24 cellular contexts compared by ENCODE assay signal in the genomic region with DNA sequence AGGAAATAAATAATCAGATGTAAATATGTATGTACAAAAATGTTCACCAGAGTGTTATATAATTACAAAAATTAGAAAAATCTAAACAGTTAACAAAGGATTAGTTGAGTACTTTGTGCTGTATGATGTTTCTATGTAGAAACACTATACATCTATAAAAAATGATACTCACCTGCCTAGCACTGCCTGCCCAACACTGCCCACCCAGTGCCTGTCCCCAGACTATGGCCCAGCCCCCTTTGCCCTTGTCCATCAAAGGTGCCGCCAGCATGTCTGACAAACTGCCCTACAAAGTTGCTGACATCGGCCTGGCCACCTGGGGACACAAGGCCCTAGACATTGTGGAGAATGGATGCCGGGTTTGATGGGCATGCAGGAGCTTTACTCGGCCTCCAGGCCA. TPM values are rescaled to one million over a fixed set of nuclear protein-coding genes. Genes with fewer than 3 reads are reported as not detected.
DNase-seq lines count a peak whose midpoint lies in the region; ATAC-seq, FAIRE-seq and TF ChIP-seq lines count a peak whose summit lies in the region.
"Had no signal": no experiment of that assay in that cellular context is flagged by ENCODE, and none has a peak within 500 bp of the region (broad histone marks: within the 10 kb centered on the region; RNA-seq: fewer than 3 reads in every experiment).

No MANE protein-coding gene starts in this region.

- TF ChIP-seq CTCF in HepG2 (CRISPR knock-in tag; IDR thresholded peaks at IDR 0.05), result no peak
- TF ChIP-seq CTCF in right lobe of liver (IDR thresholded peaks at IDR 0.05), result no peak
- no peak for TF ChIP-seq CTCF in K562 (IDR thresholded peaks at IDR 0.05 in 2 of 3, conservative IDR thresholded peaks at IDR 0.05 in 1 of 3; ENCODE audit: insufficient read depth in 2 of 3, low read depth in 1 of 3, low read length in 3 of 3)
- TF ChIP-seq CTCF in ascending aorta (IDR thresholded peaks at IDR 0.05), result no peak

- TF ChIP-seq EP300 in HepG2 (IDR thresholded peaks at IDR 0.05; ENCODE audit: low read depth in 2 of 2, low read length in 2 of 2) (no peak), HepG2 (CRISPR knock-in tag; IDR thresholded peaks at IDR 0.05; ENCODE audit: borderline replicate concordance) (no peak), K562 (IDR thresholded peaks at IDR 0.05; ENCODE audit: low read length) (no peak)

- H3K9me3 ChIP-seq in HepG2 (ENCODE audit: low read length) (no peaks in the 10 kb centered on the region), right lobe of liver (no peaks in the 10 kb centered on the region), K562 (replicated peaks; ENCODE audit: control insufficient read depth, insufficient read depth, low read depth, low read length) (no peaks in the 10 kb centered on the region), ascending aorta (no peaks in the 10 kb centered on the region)
- H3K9me3 ChIP-seq: BE2C, BLaER1 had no signal

- POLR2A ChIA-PET in HepG2 (lab: Yijun Ruan, JAX) (no interaction called here), K562 (lab: Yijun Ruan, JAX) (no interaction called here)

- H2AFZ ChIP-seq in HepG2 (ENCODE audit: low read length) (no peak overlapping the region), K562 (ENCODE audit: low read depth, low read length) (no peak overlapping the region)

- CTCF ChIA-PET in HepG2 (lab: Yijun Ruan, JAX; ENCODE audit: low intra/inter-chr PET ratio, low total read pairs), result no interaction called here
- CTCF ChIA-PET in K562 (lab: Yijun Ruan, JAX; ENCODE audit: low intra/inter-chr PET ratio), result no interaction called here

- no peaks in the 10 kb centered on the region for H3K79me2 ChIP-seq in HepG2 (ENCODE audit: insufficient read depth, low read length)
- no peaks in the 10 kb centered on the region for H3K79me2 ChIP-seq in K562 (ENCODE audit: control insufficient read depth, insufficient read depth, low read length)

- TF ChIP-seq RAD21 in HepG2 (CRISPR knock-in tag; IDR thresholded peaks at IDR 0.05), result no peak
- no peak for TF ChIP-seq RAD21 in K562 (CRISPR knock-in tag; conservative IDR thresholded peaks at IDR 0.05 in 1 of 2, IDR thresholded peaks at IDR 0.05 in 1 of 2)

- H3K27me3 ChIP-seq in HepG2 (ENCODE audit: control insufficient read depth in 1 of 2, insufficient read depth in 2 of 2, low read length in 2 of 2) (no peaks in the 10 kb centered on the region), right lobe of liver (no peaks in the 10 kb centered on the region), K562 (ENCODE audit: control insufficient read depth in 2 of 2, insufficient read depth in 2 of 2, low read length in 2 of 2) (no peaks in the 10 kb centered on the region), ascending aorta (no peaks in the 10 kb centered on the region)
- H3K27me3 ChIP-seq: BE2C, BLaER1 had no signal

- intact Hi-C loops in HepG2 (cut with micrococcal nuclease; ENCODE audit: unreplicated experiment), result no loop called here
- intact Hi-C loops in right lobe of liver (cut with DNase I), result no loop called here
- intact Hi-C loops in K562 (cut with micrococcal nuclease), result no loop called here
- intact Hi-C loops in ascending aorta (cut with DNase I), result no loop called here

- H3K4me1 ChIP-seq in HepG2 (ENCODE audit: insufficient read depth, low read length) (peaks cover 26% of the 10 kb centered on the region), right lobe of liver (peaks cover 0 to 17% (median 0%) of the 10 kb centered on the region in 4 donors), K562 (replicated peaks in 1 of 2; ENCODE audit: control insufficient read depth in 2 of 2, insufficient read depth in 2 of 2, low read length in 2 of 2) (peaks cover 2% of the 10 kb centered on the region in 2 experiments), ascending aorta (peaks cover 0 to 6% of the 10 kb centered on the region in 2 donors)

- H3K4me3 ChIP-seq in HepG2 (replicated peaks in 1 of 3; ENCODE audit: insufficient read depth in 1 of 3, low read depth in 2 of 3, low read length in 3 of 3) (no peak overlapping the region), right lobe of liver (no peak overlapping the region), K562 (no peak overlapping the region), ascending aorta (no peak overlapping the region)
- H3K4me3 ChIP-seq: BLaER1, GM12878 had no signal

- FAIRE-seq in HepG2 (lab: Jason Lieb, UNC) (no peak), K562 (lab: Jason Lieb, UNC) (no peak)
- FAIRE-seq: GM12878, GM12892, GM18507 had no signal

- no peaks in the 10 kb centered on the region for H3K9me1 ChIP-seq in K562 (ENCODE audit: control insufficient read depth, insufficient read depth, low read length)

- no peak overlapping the region for H3K4me2 ChIP-seq in HepG2 (ENCODE audit: low read depth, low read length)
- H3K4me2 ChIP-seq in K562 (ENCODE audit: insufficient read depth, low read length), result no peak overlapping the region
- H3K4me2 ChIP-seq: BLaER1 had no signal

- ATAC-seq in HepG2, result no peak
- ATAC-seq in right lobe of liver, result no peak
- no peak for ATAC-seq in K562
- ATAC-seq: GM12878 had no signal

- no CpG with 5 or more reads among the region's 4 CpGs for WGBS in HepG2 (ENCODE audit: low lambda C conversion rate)
- WGBS in right lobe of liver (ENCODE audit: insufficient coverage, low coverage, low lambda C conversion rate, missing lambda C conversion rate), result 100% methylated on average over 2 of the region's 4 CpGs
- WGBS in K562 (ENCODE audit: insufficient coverage, low coverage, missing lambda C conversion rate), result 42% methylated on average over 4 of the region's 4 CpGs

- H3K9ac ChIP-seq in HepG2 (ENCODE audit: insufficient read depth, low read depth, low read length) (no peak overlapping the region), K562 (ENCODE audit: insufficient read depth in 1 of 2, low read depth in 2 of 2, low read length in 2 of 2) (peak overlapping the region in 1 of 2 experiments; percentile 32; a peak in 1 of 4 replicates)
- H3K9ac ChIP-seq: BLaER1 had no signal

- H3K27ac ChIP-seq in HepG2 (ENCODE audit: extremely low read length, insufficient read depth, low read length) (no peak overlapping the region), right lobe of liver (no peak overlapping the region), K562 (ENCODE audit: extremely low read depth, low read depth, low read length) (no peak overlapping the region), ascending aorta (no peak overlapping the region)
- H3K27ac ChIP-seq: 22Rv1, BLaER1 had no signal

- in situ Hi-C loops in HepG2 (cut with HindIII; ENCODE audit: extremely low pct_ligation_motif_present, low pct_unique_long_range_greater_than_20kb) (no loop called here), K562 (cut with MboI) (no loop called here)

- H3K36me3 ChIP-seq in HepG2 (replicated peaks in 1 of 2; ENCODE audit: control insufficient read depth in 1 of 2, insufficient read depth in 2 of 2, low read length in 2 of 2), result no peaks in the 10 kb centered on the region
- H3K36me3 ChIP-seq in right lobe of liver, result no peaks in the 10 kb centered on the region
- no peaks in the 10 kb centered on the region for H3K36me3 ChIP-seq in K562 (ENCODE audit: control insufficient read depth, insufficient read depth, low read length)
- no peaks in the 10 kb centered on the region for H3K36me3 ChIP-seq in ascending aorta
- H3K36me3 ChIP-seq: BE2C, BLaER1 had no signal

- H4K20me1 ChIP-seq in HepG2 (ENCODE audit: insufficient read depth, low read length) (no peaks in the 10 kb centered on the region), K562 (replicated peaks; ENCODE audit: control insufficient read depth, insufficient read depth, low read length) (no peaks in the 10 kb centered on the region)
- H4K20me1 ChIP-seq: BLaER1 had no signal

- no peak for TF ChIP-seq POLR2A in HepG2 (IDR thresholded peaks at IDR 0.05; ENCODE audit: insufficient read depth in 1 of 2, low read depth in 2 of 2, low read length in 2 of 2)
- no peak for TF ChIP-seq POLR2A in right lobe of liver (IDR thresholded peaks at IDR 0.05)
- no peak for TF ChIP-seq POLR2A in K562 (conservative IDR thresholded peaks at IDR 0.05)

- BruUV-seq in HepG2 (replicated peaks; lab: Mats Ljungman, UMichigan), result no TSS peak
- no TSS peak for BruUV-seq in K562 (replicated peaks; lab: Mats Ljungman, UMichigan)

- DNase-seq in HepG2 (ENCODE audit: low spot score) (no peak), right lobe of liver (no peak), K562 (ENCODE audit: extremely low read depth in 1 of 4, low spot score in 3 of 4) (no peak), ascending aorta (ENCODE audit: low spot score in 2 of 2) (no peak)
- DNase-seq in stimulated activated CD4-positive, alpha-beta T cell treated with anti-CD3 and anti-CD28 coated beads, Interleukin-4, amount 100 ng/mL, for 1 hour, result no peak
- DNase-seq: ACHN; BE2C; C1 segment of cervical spinal cord; CD4-positive, alpha-beta memory T cell; CD4-positive, CD25-positive, alpha-beta regulatory T cell; CD8-positive, alpha-beta memory T cell; COR-L47; DMS 273 treated with DMSO at 0.1 percent for 48 hours; DMS153; DMS53; DMS79; DND-41; EL; GDM1 had no signal

RNA-seq across cellular contexts. Expression of gene MEGF9, which starts 6.1 kb away (rescaled TPM):
- total RNA-seq in HepG2 (2016; rRNA removed; fragmentation: Illumina TruSeq; extraction: Trizol), result 3.1 and 3.3 TPM in 2 replicates
- total RNA-seq in HepG2 (2016; cell fraction: cytosol; rRNA removed; fragmentation: Illumina TruSeq; extraction: Trizol; ENCODE audit: low read depth), result 0.71 and 0.88 TPM in 2 replicates
- 3.1 and 3.7 TPM in 2 replicates for total RNA-seq in HepG2 (2016; cell fraction: insoluble cytoplasmic fraction; rRNA removed; fragmentation: Illumina TruSeq; extraction: Trizol)
- 4.3 and 4.5 TPM in 2 replicates for total RNA-seq in HepG2 (2016; cell fraction: membrane; rRNA removed; fragmentation: Illumina TruSeq; extraction: Trizol)
- 3.8 and 3.9 TPM in 2 replicates for total RNA-seq in HepG2 (2016; cell fraction: nucleus; rRNA removed; fragmentation: Illumina TruSeq; extraction: Trizol)
- 3.3 and 3.6 TPM in 2 replicates for polyA plus RNA-seq in HepG2 (2011; rRNA removed)
- polyA plus RNA-seq in HepG2 (2011; cell fraction: cytosol; rRNA removed), result 1.7 and 3.4 TPM in 2 replicates
- 0.82 and 1.6 TPM in 2 replicates for polyA plus RNA-seq in HepG2 (2011; cell fraction: nucleus; rRNA removed)
- polyA plus RNA-seq in HepG2 (2012), result 6.3 and 6.4 TPM in 2 replicates
- polyA plus RNA-seq in HepG2 (2016; cell fraction: cytosol; fragmentation: Illumina TruSeq; extraction: Trizol; ENCODE audit: low read depth), result 0.44 and 0.52 TPM in 2 replicates
- 3.5 and 4.3 TPM in 2 replicates for polyA plus RNA-seq in HepG2 (2016; cell fraction: insoluble cytoplasmic fraction; fragmentation: Illumina TruSeq; extraction: Trizol; ENCODE audit: low read depth)
- 2.7 and 2.9 TPM in 2 replicates for polyA plus RNA-seq in HepG2 (2016; cell fraction: membrane; fragmentation: Illumina TruSeq; extraction: Trizol; ENCODE audit: low read depth)
- polyA plus RNA-seq in HepG2 (2016; cell fraction: nucleus; fragmentation: Illumina TruSeq; extraction: Trizol; ENCODE audit: insufficient read depth, low read depth), result 4.6 and 4.7 TPM in 2 replicates
- polyA minus RNA-seq in HepG2 (2011; rRNA and poly(A)+ RNA removed; ENCODE audit: low replicate concordance), result 2.5 and 6.5 TPM in 2 replicates
- 4.0 and 5.0 TPM in 2 replicates for polyA minus RNA-seq in HepG2 (2011; cell fraction: cytosol; rRNA and poly(A)+ RNA removed)
- polyA minus RNA-seq in HepG2 (2011; cell fraction: nucleus; rRNA and poly(A)+ RNA removed), result 1.9 and 4.0 TPM in 2 replicates
- total RNA-seq in right lobe of liver, result 10 to 100 TPM; 26.8 to 49.0 (median 38.2) TPM
- total RNA-seq in K562 (2011; cell fraction: chromatin; rRNA removed; ENCODE audit: low replicate concordance), result 2.3 and 4.4 TPM in 2 replicates
- total RNA-seq in K562 (2011; cell fraction: nucleolus; rRNA removed), result 2.2 and 3.2 TPM in 2 replicates
- total RNA-seq in K562 (2011; cell fraction: nucleoplasm; rRNA removed), result 5.2 and 10.3 TPM in 2 replicates
- 3.3 and 3.7 TPM in 2 replicates for total RNA-seq in K562 (2014; rRNA removed)
- 5.7 and 5.8 TPM in 2 replicates for total RNA-seq in K562 (2014; rRNA removed; fragmentation: Illumina TruSeq; extraction: Trizol)
- 4.3 TPM in 2 replicates for total RNA-seq in K562 (2015; rRNA removed; fragmentation: Illumina TruSeq; extraction: Trizol)
- 5.2 TPM in 2 replicates for total RNA-seq in K562 (2021)
- polyA plus RNA-seq in K562 (2011; rRNA removed), result 2.5 and 3.8 TPM in 2 replicates
- 1.4 and 1.9 TPM in 2 replicates for polyA plus RNA-seq in K562 (2011; cell fraction: cytosol; rRNA removed)
- 0.86 and 0.88 TPM in 2 replicates for polyA plus RNA-seq in K562 (2011; cell fraction: nucleus; rRNA removed)
- polyA plus RNA-seq in K562 (2012), result 4.4 and 5.3 TPM in 2 replicates
- 5.6 and 6.2 TPM in 2 replicates for polyA plus RNA-seq in K562 (2014; fragmentation: Illumina TruSeq; extraction: Trizol)
- 1 to 10 TPM; 2.1 to 2.3 TPM for polyA plus RNA-seq in K562 (2014; fragmentation: Nextera tagmentation; extraction: Ambion mirVana)
- polyA plus RNA-seq in K562 (2014; rRNA removed), result 3.5 TPM in 2 replicates
- 4.6 and 5.8 TPM in 2 replicates for polyA minus RNA-seq in K562 (2011; rRNA and poly(A)+ RNA removed)
- polyA minus RNA-seq in K562 (2011; cell fraction: cytosol; rRNA and poly(A)+ RNA removed), result 3.9 and 4.0 TPM in 2 replicates
- polyA minus RNA-seq in K562 (2011; cell fraction: nucleus; rRNA and poly(A)+ RNA removed), result 0.81 and 1.1 TPM in 2 replicates
- total RNA-seq in ascending aorta, result 14.3 TPM

Comparison
In these comparisons a context has a peak if more than half of its experiments do, and no peak if none do; other contexts are left out.
1. Of the 241 proteins assayed by ChIP-seq in both HepG2 and K562: peak only in HepG2: ZNF780A; only in K562: ZFP36; in both: none; in neither: 239.